In the genomic region with DNA sequence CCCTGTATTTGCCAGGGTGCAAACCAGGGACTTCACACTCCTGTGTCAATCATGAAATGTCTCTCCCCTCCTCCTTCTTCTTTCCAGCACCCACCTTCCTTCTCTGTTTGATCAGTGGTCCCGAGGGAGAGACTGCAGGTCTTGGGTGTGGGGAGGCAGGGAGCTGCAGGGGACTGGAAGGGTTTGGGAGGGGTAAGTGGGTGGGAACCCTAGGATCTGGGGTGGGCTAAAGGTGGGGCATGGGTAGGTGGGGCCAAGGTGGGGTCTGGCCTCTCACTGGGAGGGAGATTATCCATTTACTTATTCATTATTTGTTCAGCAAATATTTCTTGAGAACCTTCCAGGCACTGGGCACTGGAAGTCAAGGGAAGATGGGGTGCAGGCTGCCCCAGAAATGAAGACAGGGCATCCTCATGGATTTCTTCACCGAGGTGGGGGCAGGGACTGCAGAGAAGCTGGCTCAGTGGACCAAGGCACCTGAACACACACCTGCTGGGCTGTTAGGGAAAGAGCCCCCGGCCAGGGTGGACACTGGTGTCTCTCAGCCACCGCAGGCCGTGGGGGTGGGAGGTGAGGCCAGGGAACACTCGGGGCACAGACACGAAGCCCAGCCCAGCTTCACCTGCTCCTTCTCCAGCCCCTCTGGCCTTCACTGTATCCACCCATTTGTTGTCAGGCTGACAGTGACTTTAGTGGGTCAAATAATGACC, we compare ENCODE assay signal across 17 cellular contexts.
A peak's percentile ranks its signal among the peaks of the same experiment; 100 is the strongest.
DNase-seq lines count a peak whose midpoint lies in the region; ATAC-seq and TF ChIP-seq lines count a peak whose summit lies in the region.
"Had no signal": no experiment of that assay in that cellular context is flagged by ENCODE, and none has a peak within 500 bp of the region (broad histone marks: within the 10 kb centered on the region; RNA-seq: fewer than 3 reads in every experiment).

No MANE protein-coding gene starts in this region.

- no peaks in the 10 kb centered on the region for H3K9me3 Mint-ChIP-seq in natural killer cell treated with Interleukin-12 subunit alpha and Interleukin-12 subunit beta and Interleukin-15 and Interleukin-18, amount 100 ng/mL, for 72 hours
- H3K9me3 Mint-ChIP-seq in natural killer cell, result peaks cover 2 to 3% of the 10 kb centered on the region in 2 donors

- H3K36me3 ChIP-seq in spleen (no peaks in the 10 kb centered on the region), trophoblast cell (ENCODE audit: control insufficient read depth in 1 of 2, insufficient read depth in 2 of 2, low read length in 2 of 2) (no peaks in the 10 kb centered on the region)
- H3K36me3 ChIP-seq: HAP-1 had no signal

- no peak overlapping the region for H3K4ac ChIP-seq in trophoblast cell (ENCODE audit: low read depth, low read length)

- no peaks in the 10 kb centered on the region for H3K79me1 ChIP-seq in trophoblast cell (ENCODE audit: low read length)

- WGBS in spleen, 5 donors, result 80 to 87% (median 86%) methylated on average over 5 to 7 of the region's 7 CpGs
- WGBS in trophoblast cell (ENCODE audit: extremely low coverage, insufficient coverage, insufficient read length), result no CpG with 5 or more reads among the region's 7 CpGs

- no peaks in the 10 kb centered on the region for H3K4me1 Mint-ChIP-seq in natural killer cell treated with Interleukin-12 subunit alpha and Interleukin-12 subunit beta and Interleukin-15 and Interleukin-18, amount 100 ng/mL, for 72 hours (ENCODE audit: low read depth in 2 of 2)
- no peaks in the 10 kb centered on the region for H3K4me1 Mint-ChIP-seq in natural killer cell
- H3K4me1 Mint-ChIP-seq: CD4-positive, alpha-beta memory T cell had no signal

- H3K4me2 ChIP-seq in trophoblast cell (ENCODE audit: low read length), result no peak overlapping the region

- no peak overlapping the region for H4K8ac ChIP-seq in trophoblast cell (ENCODE audit: low read depth, low read length)

- peak; percentile 53 for DNase-seq in natural killer cell treated with Interleukin-12 subunit alpha and Interleukin-12 subunit beta and Interleukin-15 and Interleukin-18, amount 100 ng/mL, for 72 hours (ENCODE audit: low spot score)
- DNase-seq in natural killer cell (no peak), posterior vena cava (ENCODE audit: low spot score) (peak; percentile 50), spleen (peak; percentile 48), trophoblast cell (no peak), activated gamma-delta T cell (lab: John Stamatoyannopoulos, UW) (no peak)
- DNase-seq: C1 segment of cervical spinal cord; Calu3; CD4-positive, alpha-beta memory T cell; COR-L47; DMS53; DMS79 treated with DMSO at 0.1 percent for 48 hours; GF-D8; GOT3; HFFc6 had no signal

- no peak overlapping the region for H2BK12ac ChIP-seq in trophoblast cell (ENCODE audit: low read length)

- H3K4me1 ChIP-seq in spleen, result no peaks in the 10 kb centered on the region
- no peaks in the 10 kb centered on the region for H3K4me1 ChIP-seq in trophoblast cell (ENCODE audit: control insufficient read depth in 1 of 2, insufficient read depth in 2 of 2, low read length in 2 of 2)
- H3K4me1 ChIP-seq: HAP-1 had no signal

- H3K79me2 ChIP-seq in trophoblast cell (ENCODE audit: control insufficient read depth, insufficient read depth, low read length, poor library complexity), result no peaks in the 10 kb centered on the region

- H3K9me3 ChIP-seq in spleen, result peaks cover 2 to 74% (median 44%) of the 10 kb centered on the region in 8 donors
- peaks cover 28% of the 10 kb centered on the region for H3K9me3 ChIP-seq in trophoblast cell (ENCODE audit: insufficient read depth, low read depth, low read length)
- H3K9me3 ChIP-seq: HAP-1 had no signal

- no peak for TF ChIP-seq POLR2A in spleen (IDR thresholded peaks at IDR 0.05)

- no peak overlapping the region for H4K12ac ChIP-seq in trophoblast cell (ENCODE audit: low read depth, low read length)

- H3K4me3 ChIP-seq in spleen (no peak overlapping the region), trophoblast cell (ENCODE audit: low read depth, low read length) (no peak overlapping the region)
- H3K4me3 ChIP-seq: HAP-1 had no signal

- peaks cover 0 to 3% of the 10 kb centered on the region in 2 donors for H3K27me3 Mint-ChIP-seq in natural killer cell treated with Interleukin-12 subunit alpha and Interleukin-12 subunit beta and Interleukin-15 and Interleukin-18, amount 100 ng/mL, for 72 hours
- H3K27me3 Mint-ChIP-seq in natural killer cell (ENCODE audit: low read depth in 2 of 2), result peaks cover 0 to 2% of the 10 kb centered on the region in 2 donors

- H3K4me3 Mint-ChIP-seq in natural killer cell treated with Interleukin-12 subunit alpha and Interleukin-12 subunit beta and Interleukin-15 and Interleukin-18, amount 100 ng/mL, for 72 hours, result no peak overlapping the region
- H3K4me3 Mint-ChIP-seq in natural killer cell, result no peak overlapping the region
- H3K4me3 Mint-ChIP-seq: CD4-positive, alpha-beta memory T cell; HFFc6 had no signal

- no peak overlapping the region for H2AFZ ChIP-seq in trophoblast cell (ENCODE audit: insufficient read depth, low read length, poor library complexity)

- TF ChIP-seq CTCF in natural killer cell (IDR thresholded peaks at IDR 0.05), result no peak
- no peak for TF ChIP-seq CTCF in spleen (IDR thresholded peaks at IDR 0.05 in 8 of 11, conservative IDR thresholded peaks at IDR 0.05 in 3 of 11)

- no peak overlapping the region for H2AK5ac ChIP-seq in trophoblast cell (ENCODE audit: low read length)

- H3K14ac ChIP-seq in trophoblast cell (ENCODE audit: low read length), result no peak overlapping the region

- ATAC-seq in natural killer cell treated with Interleukin-12 subunit alpha and Interleukin-12 subunit beta and Interleukin-15 and Interleukin-18, amount 100 ng/mL, for 72 hours, result no peak
- no peak for ATAC-seq in natural killer cell
- no peak for ATAC-seq in GM18867 (IDR thresholded peaks at IDR 0.05; ENCODE audit: unreplicated experiment)

- no peak overlapping the region for H4K91ac ChIP-seq in trophoblast cell (ENCODE audit: low read depth, low read length)

- H3K23ac ChIP-seq in trophoblast cell (ENCODE audit: low read length), result no peak overlapping the region

- H3K9ac ChIP-seq in trophoblast cell (ENCODE audit: low read length), result no peak overlapping the region

- no peak overlapping the region for H3K27ac Mint-ChIP-seq in natural killer cell treated with Interleukin-12 subunit alpha and Interleukin-12 subunit beta and Interleukin-15 and Interleukin-18, amount 100 ng/mL, for 72 hours
- H3K27ac Mint-ChIP-seq in natural killer cell, result no peak overlapping the region
- H3K27ac Mint-ChIP-seq: CD4-positive, alpha-beta memory T cell; HFFc6 had no signal

- no peak overlapping the region for H3K18ac ChIP-seq in trophoblast cell (ENCODE audit: low read length)

- H3K27me3 ChIP-seq in spleen (replicated peaks in 1 of 7), result no peaks in the 10 kb centered on the region
- H3K27me3 ChIP-seq in trophoblast cell (ENCODE audit: insufficient read depth, low read length), result no peaks in the 10 kb centered on the region

- H3K27ac ChIP-seq in spleen (no peak overlapping the region), trophoblast cell (ENCODE audit: low read depth, low read length) (no peak overlapping the region)

- no peak overlapping the region for H2BK120ac ChIP-seq in trophoblast cell (ENCODE audit: insufficient read depth, low read length, poor library complexity)

- H2BK5ac ChIP-seq in trophoblast cell (ENCODE audit: low read depth, low read length, poor library complexity), result no peak overlapping the region

- intact Hi-C loops in natural killer cell (cut with micrococcal nuclease), result no loop called here
- intact Hi-C loops in posterior vena cava (cut with DNase I), result no loop called here
- intact Hi-C loops in spleen (cut with DNase I; ENCODE audit: low total_unique reads), result no loop called here

- H3K36me3 Mint-ChIP-seq in natural killer cell treated with Interleukin-12 subunit alpha and Interleukin-12 subunit beta and Interleukin-15 and Interleukin-18, amount 100 ng/mL, for 72 hours, result no peaks in the 10 kb centered on the region
- H3K36me3 Mint-ChIP-seq in natural killer cell, result no peaks in the 10 kb centered on the region
- H3K36me3 Mint-ChIP-seq: CD4-positive, alpha-beta memory T cell had no signal

Comparison
In these comparisons a context has a peak if more than half of its experiments do, and no peak if none do; other contexts are left out.
1. DNase-seq: peak in natural killer cell treated with Interleukin-12 subunit alpha and Interleukin-12 subunit beta and Interleukin-15 and Interleukin-18, amount 100 ng/mL, for 72 hours (single experiment), posterior vena cava (single experiment) and spleen (single experiment); none in natural killer cell (single experiment), trophoblast cell (0 of 2) and activated gamma-delta T cell (single experiment).